In the genomic region with DNA sequence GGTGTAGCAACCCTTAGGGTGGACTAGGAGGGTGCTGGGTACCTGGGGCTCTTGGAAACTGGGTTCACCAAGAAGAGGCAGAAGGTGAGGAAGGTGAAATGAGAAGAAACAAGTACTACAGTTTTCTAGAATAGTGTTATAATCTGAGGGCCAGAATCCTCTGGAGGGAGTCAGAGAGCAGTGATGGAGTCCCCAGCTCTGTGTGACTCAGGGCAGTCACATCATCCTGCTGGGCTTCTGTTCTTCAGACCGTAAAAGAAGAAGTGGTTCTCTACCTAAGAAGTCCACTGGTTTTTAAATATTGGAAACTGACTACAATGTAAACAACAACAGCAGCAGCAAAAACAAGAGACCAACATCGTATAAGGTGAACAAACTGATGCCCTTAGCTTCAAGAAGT, we compare ENCODE assay signal across 8 cellular contexts.
DNase-seq lines count a peak whose midpoint lies in the region; ATAC-seq and TF ChIP-seq lines count a peak whose summit lies in the region.

No MANE protein-coding gene starts in this region.

- ATAC-seq in GM18909 (IDR thresholded peaks at IDR 0.05; ENCODE audit: poor library complexity, unreplicated experiment) (peak; percentile 41), GM21528 (IDR thresholded peaks at IDR 0.05; ENCODE audit: low FRiP score, unreplicated experiment) (no peak), GM19023 (IDR thresholded peaks at IDR 0.05; ENCODE audit: unreplicated experiment) (no peak)

- peak; percentile 29 for TF ChIP-seq CTCF in C4-2B (conservative IDR thresholded peaks at IDR 0.05)

- DNase-seq in SKM-1 (lab: John Stamatoyannopoulos, UW; ENCODE audit: unreplicated experiment) (peak; percentile 15), hepatic stellate cell (ENCODE audit: low spot score) (peak; percentile 59), CD1c-positive myeloid dendritic cell (ENCODE audit: extremely low spot score) (no peak), A172 (ENCODE audit: low spot score) (no peak)

- H3K27ac ChIP-seq in C4-2B = no peak overlapping the region

Comparison
In these comparisons a context has a peak if more than half of its experiments do, and no peak if none do; other contexts are left out.
1. DNase-seq: peak in SKM-1 (single experiment) and hepatic stellate cell (single experiment); none in CD1c-positive myeloid dendritic cell (single experiment) and A172 (single experiment).